Comparison of ENCODE assay signal across 1 cellular context in genomic region chr14:76697246-76697645, GRCh38.
TF ChIP-seq lines count a peak whose summit lies in the region.

No MANE protein-coding gene starts in this region.

TF ChIP-seq in H1, 55 proteins besides CTCF, POLR2A, EP300 and RAD21 (continued from another document):
- TF ChIP-seq TBP (IDR thresholded peaks at IDR 0.05; ENCODE audit: low read depth, low read length) (no peak), PHF8 (conservative IDR thresholded peaks at IDR 0.05; ENCODE audit: low read depth, low read length) (no peak), CHD2 (IDR thresholded peaks at IDR 0.05; ENCODE audit: low read length) (no peak), SAP30 (IDR thresholded peaks at IDR 0.05; ENCODE audit: insufficient read depth, insufficient replicate concordance, low read length) (no peak)
